14 cellular contexts compared by ENCODE assay signal in genomic region chr6:45687570-45687969, GRCh38.
DNase-seq lines count a peak whose midpoint lies in the region; ATAC-seq and TF ChIP-seq lines count a peak whose summit lies in the region.
"Had no signal": no experiment of that assay in that cellular context is flagged by ENCODE, and none has a peak within 500 bp of the region (broad histone marks: within the 10 kb centered on the region; RNA-seq: fewer than 3 reads in every experiment).

No MANE protein-coding gene starts in this region.

- TF ChIP-seq EP300 in sigmoid colon (IDR thresholded peaks at IDR 0.05) = no peak

- 77 to 85% methylated on average over 9 of the region's 9 CpGs for WGBS in sigmoid colon, 2 donors

- no peak for TF ChIP-seq CTCF in epithelial cell of proximal tubule (conservative IDR thresholded peaks at IDR 0.05; ENCODE audit: low read depth, low read length)
- no peak for TF ChIP-seq CTCF in sigmoid colon (IDR thresholded peaks at IDR 0.05)

- no peak for TF ChIP-seq POLR2A in sigmoid colon (IDR thresholded peaks at IDR 0.05)

- no peaks in the 10 kb centered on the region for H3K27me3 ChIP-seq in sigmoid colon
- H3K27me3 ChIP-seq: foreskin keratinocyte, suprapubic skin had no signal

- H3K4me1 ChIP-seq in sigmoid colon = no peaks in the 10 kb centered on the region
- H3K4me1 ChIP-seq: suprapubic skin had no signal

- H3K27ac ChIP-seq in sigmoid colon = no peak overlapping the region
- H3K27ac ChIP-seq: foreskin keratinocyte, suprapubic skin had no signal

- no peak overlapping the region for H3K4me3 ChIP-seq in epithelial cell of proximal tubule (ENCODE audit: low read depth, low read length)
- H3K4me3 ChIP-seq in sigmoid colon = no peak overlapping the region
- H3K4me3 ChIP-seq: suprapubic skin had no signal

- peak; percentile 95 for ATAC-seq in GM18868 (IDR thresholded peaks at IDR 0.05; ENCODE audit: unreplicated experiment)
- ATAC-seq in GM21528 (IDR thresholded peaks at IDR 0.05; ENCODE audit: low FRiP score, unreplicated experiment) = peak; percentile 83
- peak; percentile 90 for ATAC-seq in HG03139 (IDR thresholded peaks at IDR 0.05; ENCODE audit: unreplicated experiment)
- ATAC-seq: foreskin keratinocyte, HCT116 had no signal

- H3K36me3 ChIP-seq in sigmoid colon = no peaks in the 10 kb centered on the region
- H3K36me3 ChIP-seq: suprapubic skin had no signal

- DNase-seq in epithelial cell of proximal tubule (ENCODE audit: low read depth) (peak; percentile 83), Ammon's horn (ENCODE audit: low spot score) (no peak), sigmoid colon (no peak), cardiac septum (ENCODE audit: low spot score) (no peak), NCI-H748 (lab: John Stamatoyannopoulos, UW; ENCODE audit: unreplicated experiment) (no peak)
- DNase-seq: foreskin keratinocyte; NCI-H1436 treated with DMSO at 0.1 percent for 48 hours; SHP77; stimulated activated CD4-positive, alpha-beta T cell treated with anti-CD3 and anti-CD28 coated beads, Interleukin-15, amount 100 ng/mL, for 24 hours had no signal

- H3K9me3 ChIP-seq in sigmoid colon = no peaks in the 10 kb centered on the region

- intact Hi-C loops in sigmoid colon (cut with DNase I) = no loop called here
- intact Hi-C loops in cardiac septum (cut with DNase I) = no loop called here
